In the genomic region with DNA sequence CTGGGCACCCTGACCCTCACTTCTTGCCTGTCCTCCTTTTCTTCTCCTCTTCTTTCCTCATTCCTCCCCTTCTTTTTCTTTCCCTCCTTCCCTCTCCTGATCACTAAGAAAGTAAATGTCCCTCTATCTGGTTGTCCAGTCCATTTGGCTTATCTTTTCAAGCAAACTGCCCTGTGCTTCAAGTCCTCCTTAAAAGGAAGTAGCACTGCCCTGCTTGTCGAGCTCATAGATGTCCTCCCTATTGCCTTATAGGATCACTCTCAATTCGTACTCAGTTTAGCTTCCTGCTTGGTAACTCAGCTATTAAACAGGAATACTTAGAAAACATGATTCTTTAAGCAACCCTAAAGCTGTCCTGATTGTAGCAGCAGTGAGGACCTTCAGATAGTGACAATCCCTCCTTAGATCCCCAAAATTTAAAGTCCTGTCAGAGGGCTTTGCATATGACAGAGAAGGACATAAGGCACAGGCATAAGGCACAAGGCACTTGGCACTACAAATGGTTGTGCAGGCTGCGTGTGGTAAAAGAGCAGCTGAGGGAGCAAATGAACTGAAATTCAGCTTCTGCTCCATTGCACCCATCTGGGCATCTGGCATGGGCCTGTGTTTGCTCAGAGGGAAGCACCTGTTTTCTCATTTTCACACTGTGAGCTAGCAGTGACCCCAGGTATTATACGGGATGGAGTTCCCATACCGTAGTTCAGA, we compare ENCODE assay signal across 11 cellular contexts. TPM values are rescaled to one million over a fixed set of nuclear protein-coding genes. Genes with fewer than 3 reads are reported as not detected.
DNase-seq lines count a peak whose midpoint lies in the region; ATAC-seq and TF ChIP-seq lines count a peak whose summit lies in the region.
"Had no signal": no experiment of that assay in that cellular context is flagged by ENCODE, and none has a peak within 500 bp of the region (broad histone marks: within the 10 kb centered on the region; RNA-seq: fewer than 3 reads in every experiment).

No MANE protein-coding gene starts in this region.

- in situ Hi-C loops in G401 (cut with HindIII; ENCODE audit: low sequenced_read_pairs) (no loop called here), mammary epithelial cell (cut with MboI; ENCODE audit: low sequenced_read_pairs in 2 of 2) (no loop called here)

- H4K20me1 ChIP-seq in mammary epithelial cell (ENCODE audit: insufficient read depth, low read length): no peaks in the 10 kb centered on the region

- no peaks in the 10 kb centered on the region for H3K27me3 ChIP-seq in mammary epithelial cell (ENCODE audit: insufficient read depth, low read length)
- H3K27me3 ChIP-seq: left lung had no signal

- H3K4me2 ChIP-seq in mammary epithelial cell (ENCODE audit: insufficient read depth, low read depth, low read length): no peak overlapping the region

- dilution Hi-C loops in mammary epithelial cell (cut with HindIII; ENCODE audit: low sequenced_read_pairs): no loop called here

- DNase-seq in G401 (ENCODE audit: low spot score) (peak; percentile 98), cerebellar nuclear complex (lab: John Stamatoyannopoulos, UW) (peak; percentile 66 to 95), type B pancreatic cell (ENCODE audit: extremely low spot score, unreplicated experiment) (no peak), SIG-M5 treated with dmso at 0.1 percent for 504 hours (lab: John Stamatoyannopoulos, UW; ENCODE audit: unreplicated experiment) (no peak), mammary epithelial cell (no peak)
- DNase-seq: DND-41, left lung had no signal

- H3K4me3 ChIP-seq in mammary epithelial cell (replicated peaks in 1 of 3; ENCODE audit: insufficient read depth in 1 of 3, low read depth in 2 of 3, low read length in 3 of 3): no peak overlapping the region
- H3K4me3 ChIP-seq: left lung had no signal

- no peaks in the 10 kb centered on the region for H3K9me3 Mint-ChIP-seq in type B pancreatic cell

- intact Hi-C loops in mammary epithelial cell (cut with micrococcal nuclease): no loop called here

- CTCF ChIA-PET in mammary epithelial cell (lab: Charles Lee; ENCODE audit: low non-redundant PET): no interaction called here

- no peak overlapping the region for H3K27ac Mint-ChIP-seq in type B pancreatic cell

- no peaks in the 10 kb centered on the region for H3K4me1 Mint-ChIP-seq in type B pancreatic cell (ENCODE audit: unreplicated experiment)

- no peaks in the 10 kb centered on the region for H3K36me3 Mint-ChIP-seq in type B pancreatic cell

- no TSS peak for BruUV-seq in mammary epithelial cell (replicated peaks; lab: Mats Ljungman, UMichigan)

- H2AFZ ChIP-seq in mammary epithelial cell (ENCODE audit: low read depth, low read length): no peak overlapping the region

- no peak overlapping the region for H3K9ac ChIP-seq in mammary epithelial cell (ENCODE audit: insufficient read depth, low read length)

- H3K4me3 Mint-ChIP-seq in type B pancreatic cell: no peak overlapping the region

- no peaks in the 10 kb centered on the region for H3K4me1 ChIP-seq in mammary epithelial cell (ENCODE audit: insufficient read depth, low read length)

- no peak overlapping the region for H3K27ac ChIP-seq in mammary epithelial cell (ENCODE audit: insufficient read depth, low read depth, low read length)
- H3K27ac ChIP-seq: left lung had no signal

- ATAC-seq in GM19467 (IDR thresholded peaks at IDR 0.05; ENCODE audit: unreplicated experiment) (peak; percentile 42), HG03432 (IDR thresholded peaks at IDR 0.05; ENCODE audit: unreplicated experiment) (peak; percentile 56), GM18519 (IDR thresholded peaks at IDR 0.05; ENCODE audit: low FRiP score, unreplicated experiment) (no peak)
- ATAC-seq: esophagus mucosa, left lung had no signal

- 64% methylated on average over 5 of the region's 5 CpGs for WGBS in mammary epithelial cell (ENCODE audit: low coverage, missing lambda C conversion rate)

- no peaks in the 10 kb centered on the region for H3K36me3 ChIP-seq in mammary epithelial cell (ENCODE audit: insufficient read depth, low read length)

- no peak for TF ChIP-seq CTCF in type B pancreatic cell (conservative IDR thresholded peaks at IDR 0.05)
- no peak for TF ChIP-seq CTCF in mammary epithelial cell (conservative IDR thresholded peaks at IDR 0.05 in 1 of 2, IDR thresholded peaks at IDR 0.05 in 1 of 2; ENCODE audit: extremely low read depth in 1 of 2, insufficient read depth in 1 of 2, low read depth in 1 of 2, low read length in 2 of 2)

- no peaks in the 10 kb centered on the region for H3K79me2 ChIP-seq in mammary epithelial cell (ENCODE audit: insufficient read depth, low read length)

- H3K9me3 ChIP-seq in mammary epithelial cell (replicated peaks; ENCODE audit: insufficient read depth, low read length): no peaks in the 10 kb centered on the region
- H3K9me3 ChIP-seq: left lung had no signal

- H3K27me3 Mint-ChIP-seq in type B pancreatic cell: peaks cover 4% of the 10 kb centered on the region

RNA-seq across cellular contexts. Expression of a gene that starts 26.1 kb away (rescaled TPM):
- not detected in 2 replicates for total RNA-seq in G401 (2014; rRNA removed; shearing (Covaris generic))
- total RNA-seq in type B pancreatic cell (ENCODE audit: low replicate concordance) (not detected in 2 replicates), mammary epithelial cell (not detected)
- polyA plus RNA-seq in mammary epithelial cell: not detected
- not detected for polyA minus RNA-seq in mammary epithelial cell

RNA-seq across cellular contexts. Expression of a gene that starts 30.2 kb away (rescaled TPM):
- not detected in 2 replicates for total RNA-seq in G401 (2014; rRNA removed; shearing (Covaris generic))
- total RNA-seq in type B pancreatic cell (ENCODE audit: low replicate concordance) (not detected in 2 replicates), mammary epithelial cell (not detected)
- not detected for polyA plus RNA-seq in mammary epithelial cell
- not detected for polyA minus RNA-seq in mammary epithelial cell

Comparison
In these comparisons a context has a peak if more than half of its experiments do, and no peak if none do; other contexts are left out.
1. DNase-seq: peak in G401 (single experiment) and cerebellar nuclear complex (2 of 2); none in type B pancreatic cell (single experiment), SIG-M5 treated with dmso at 0.1 percent for 504 hours (single experiment) and mammary epithelial cell (single experiment).